Comparison of ENCODE assay signal across 10 cellular contexts in the genomic region with DNA sequence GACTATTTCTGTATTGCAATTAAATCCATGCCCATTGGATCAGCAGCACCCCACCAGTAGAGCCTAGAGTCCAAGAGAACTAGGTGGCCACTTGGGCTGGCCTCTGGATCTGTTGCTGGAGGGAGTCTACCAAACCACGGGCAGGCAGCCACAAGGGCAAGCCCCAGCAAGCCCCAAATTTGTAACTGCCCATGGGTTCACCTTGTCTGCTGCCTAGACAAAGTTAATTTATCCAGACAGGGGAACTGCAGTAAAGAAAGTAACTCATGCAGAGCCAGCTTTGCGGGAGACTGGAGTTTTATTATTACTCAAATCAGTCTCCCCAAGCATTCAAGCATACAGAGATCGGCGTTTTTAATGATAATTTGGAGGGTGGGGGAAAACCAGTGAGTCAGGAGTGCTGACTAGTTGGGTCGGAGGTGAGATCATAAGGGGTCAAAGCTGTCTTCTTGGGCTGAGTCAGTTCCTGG.
DNase-seq lines count a peak whose midpoint lies in the region; ATAC-seq and TF ChIP-seq lines count a peak whose summit lies in the region.
"Had no signal": no experiment of that assay in that cellular context is flagged by ENCODE, and none has a peak within 500 bp of the region (broad histone marks: within the 10 kb centered on the region; RNA-seq: fewer than 3 reads in every experiment).

No MANE protein-coding gene starts in this region.

- ATAC-seq in HG02870 (IDR thresholded peaks at IDR 0.05; ENCODE audit: unreplicated experiment) (peak; percentile 81), body of pancreas (no peak)
- ATAC-seq: mucosa of descending colon had no signal

- no peak for TF ChIP-seq CTCF in body of pancreas (IDR thresholded peaks at IDR 0.05)

- no peak overlapping the region for H3K4me3 ChIP-seq in body of pancreas
- H3K4me3 ChIP-seq: mucosa of descending colon, upper lobe of left lung had no signal

- DNase-seq in activated CD4-positive, CD25-positive, alpha-beta regulatory T cell treated with anti-CD3 and anti-CD28 coated beads, Interleukin-2, amount 50 U/mL, for 16 hours (ENCODE audit: low read depth, low spot score), result peak; percentile 28
- DNase-seq in stimulated activated CD4-positive, alpha-beta T cell treated with anti-CD3 and anti-CD28 coated beads, TNF-alpha, amount 100 ng/mL, for 24 hours (ENCODE audit: low read depth in 3 of 3), result peak; percentile 9 to 47 (median 33)
- no peak for DNase-seq in effector CD8-positive, alpha-beta T cell (lab: John Stamatoyannopoulos, UW)
- DNase-seq in middle frontal gyrus (ENCODE audit: extremely low spot score, low spot score) (no peak), body of pancreas (no peak)
- DNase-seq: amygdala, mucosa of descending colon, upper lobe of left lung had no signal

- intact Hi-C loops in body of pancreas (cut with DNase I), result no loop called here

- TF ChIP-seq POLR2A in GM19193 (IDR thresholded peaks at IDR 0.05; ENCODE audit: extremely low read depth, insufficient read depth, insufficient read length) (peak; percentile 71), body of pancreas (IDR thresholded peaks at IDR 0.05) (no peak)

- 65 to 74% methylated on average over 4 to 5 of the region's 5 CpGs for WGBS in body of pancreas, 2 donors

- no peaks in the 10 kb centered on the region for H3K4me1 ChIP-seq in body of pancreas
- H3K4me1 ChIP-seq: upper lobe of left lung had no signal

- no peaks in the 10 kb centered on the region for H3K27me3 ChIP-seq in body of pancreas
- H3K27me3 ChIP-seq: upper lobe of left lung had no signal

- peaks cover 0 to 7% (median 2%) of the 10 kb centered on the region in 3 donors for H3K9me3 ChIP-seq in body of pancreas

- no peaks in the 10 kb centered on the region for H3K36me3 ChIP-seq in body of pancreas (replicated peaks in 1 of 2; ENCODE audit: insufficient read depth in 1 of 2, low read depth in 2 of 2)
- H3K36me3 ChIP-seq: upper lobe of left lung had no signal

- H3K27ac ChIP-seq in body of pancreas, result no peak overlapping the region
- H3K27ac ChIP-seq: upper lobe of left lung had no signal

Comparison
In these comparisons a context has a peak if more than half of its experiments do, and no peak if none do; other contexts are left out.
1. DNase-seq: peak in activated CD4-positive, CD25-positive, alpha-beta regulatory T cell treated with anti-CD3 and anti-CD28 coated beads, Interleukin-2, amount 50 U/mL, for 16 hours (single experiment) and stimulated activated CD4-positive, alpha-beta T cell treated with anti-CD3 and anti-CD28 coated beads, TNF-alpha, amount 100 ng/mL, for 24 hours (3 of 3); none in effector CD8-positive, alpha-beta T cell (single experiment), middle frontal gyrus (single experiment) and body of pancreas (0 of 4).